In the genomic region with DNA sequence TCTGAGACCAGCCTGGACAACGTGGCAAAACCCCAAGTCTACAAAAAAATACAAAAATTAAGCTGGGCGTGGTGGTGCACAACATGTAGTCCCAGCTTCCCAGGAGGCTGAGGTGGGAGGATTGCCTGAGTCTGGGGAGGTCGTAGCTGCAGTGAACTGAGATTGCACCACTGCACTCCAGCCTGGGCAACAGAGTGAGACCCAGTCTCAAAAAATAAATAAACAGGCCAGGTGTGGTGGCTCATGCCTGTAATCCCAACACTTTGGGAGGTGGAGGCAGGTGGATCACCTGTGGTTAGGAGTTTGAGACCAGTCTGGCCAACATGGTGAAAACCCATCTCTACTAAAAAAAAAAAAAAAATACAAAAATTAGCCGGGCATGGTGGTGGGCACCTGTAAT, we compare ENCODE assay signal across 6 cellular contexts.
DNase-seq lines count a peak whose midpoint lies in the region; ATAC-seq, FAIRE-seq and TF ChIP-seq lines count a peak whose summit lies in the region.
"Not testable (repeated sequence)": the region's sequence is repeated elsewhere in the genome, so short reads cannot be mapped to it uniquely, and the experiment has no call there.

No MANE protein-coding gene starts in this region.

- not testable (repeated sequence) for H3K36me3 ChIP-seq in IMR-90 (ENCODE audit: control insufficient read depth, insufficient read depth, low read length); RWPE2 (ENCODE audit: low read depth); HepG2 (replicated peaks in 1 of 2; ENCODE audit: control insufficient read depth in 1 of 2, insufficient read depth in 2 of 2, low read length in 2 of 2); sigmoid colon; upper lobe of right lung

- H3K27me3 Mint-ChIP-seq in H9 (ENCODE audit: low read depth): not testable (repeated sequence)

- H3K79me2 ChIP-seq in H9 (ENCODE audit: insufficient read depth, low read length); HepG2 (ENCODE audit: insufficient read depth, low read length): not testable (repeated sequence)

- not testable (repeated sequence) for H3K36me3 Mint-ChIP-seq in H9 (ENCODE audit: insufficient read depth in 1 of 3, low read depth in 3 of 3)

- H2BK120ac ChIP-seq in H9 (ENCODE audit: low read depth, low read length, poor library complexity, severe bottlenecking); IMR-90 (ENCODE audit: low read depth, low read length): not testable (repeated sequence)

- H4K91ac ChIP-seq in H9 (ENCODE audit: insufficient read length, low read depth, low read length); IMR-90 (ENCODE audit: insufficient read depth, low read depth, low read length): not testable (repeated sequence)

- WGBS in H9 (ENCODE audit: extremely low coverage, insufficient read length, low lambda C conversion rate): no CpG with 5 or more reads among the region's 4 CpGs
- WGBS in IMR-90 (ENCODE audit: extremely low coverage in 2 of 2, insufficient read length in 1 of 2), 2 experiments: no CpG with 5 or more reads among the region's 4 CpGs
- 91% methylated on average over 4 of the region's 4 CpGs for WGBS in HepG2 (ENCODE audit: low lambda C conversion rate)
- WGBS in sigmoid colon, 2 donors: 83 to 85% methylated on average over 4 of the region's 4 CpGs

- not testable (repeated sequence) for H3K18ac ChIP-seq in H9 (ENCODE audit: insufficient read length, low read depth, low read length); IMR-90 (ENCODE audit: low read depth, low read length)

- H2AFZ ChIP-seq in H9 (ENCODE audit: low read length); IMR-90 (replicated peaks; ENCODE audit: low read length, poor library complexity); HepG2 (ENCODE audit: low read length): not testable (repeated sequence)

- not testable (repeated sequence) for H3K27ac Mint-ChIP-seq in H9

- H3K23ac ChIP-seq in H9 (ENCODE audit: insufficient read length, low read depth, low read length); IMR-90 (ENCODE audit: low read depth, low read length): not testable (repeated sequence)

- FAIRE-seq in HepG2 (lab: Jason Lieb, UNC): not testable (repeated sequence)

- not testable (repeated sequence) for TF ChIP-seq POLR2A in IMR-90 (IDR thresholded peaks at IDR 0.05; ENCODE audit: low read depth, low read length); HepG2 (IDR thresholded peaks at IDR 0.05; ENCODE audit: insufficient read depth in 1 of 2, low read depth in 2 of 2, low read length in 2 of 2); sigmoid colon (IDR thresholded peaks at IDR 0.05)

- H3K9me1 ChIP-seq in IMR-90 (ENCODE audit: insufficient read depth, low read length): not testable (repeated sequence)

- H3K56ac ChIP-seq in H9 (ENCODE audit: insufficient read length, low read depth, low read length); IMR-90 (ENCODE audit: extremely low read depth, insufficient read depth, low read length): not testable (repeated sequence)

- in situ Hi-C loops in IMR-90 (cut with MboI; ENCODE audit: low sequenced_read_pairs); HepG2 (cut with HindIII; ENCODE audit: extremely low pct_ligation_motif_present, low pct_unique_long_range_greater_than_20kb): not testable (repeated sequence)

- not testable (repeated sequence) for H3K27ac ChIP-seq in H9 (ENCODE audit: insufficient read length, low read depth, low read length); IMR-90 (ENCODE audit: insufficient read depth, low read length); HepG2 (ENCODE audit: extremely low read length, insufficient read depth, low read length); sigmoid colon; upper lobe of right lung
- peak overlapping the region; percentile 67 for H3K27ac ChIP-seq in RWPE2 (ENCODE audit: poor library complexity, severe bottlenecking)

- not testable (repeated sequence) for DNase-seq in H9; IMR-90; RWPE2 (ENCODE audit: low spot score); HepG2 (ENCODE audit: low spot score)
- DNase-seq in sigmoid colon (peak; percentile 41), upper lobe of right lung (peak; percentile 29)

- TF ChIP-seq EP300 in HepG2 (IDR thresholded peaks at IDR 0.05; ENCODE audit: low read depth in 2 of 2, low read length in 2 of 2); HepG2 (CRISPR knock-in tag; IDR thresholded peaks at IDR 0.05; ENCODE audit: borderline replicate concordance); sigmoid colon (IDR thresholded peaks at IDR 0.05): not testable (repeated sequence)

- intact Hi-C loops in IMR-90 (cut with micrococcal nuclease); HepG2 (cut with micrococcal nuclease; ENCODE audit: unreplicated experiment); sigmoid colon (cut with DNase I); upper lobe of right lung (cut with DNase I): not testable (repeated sequence)

- H3K9ac ChIP-seq in H9 (ENCODE audit: extremely low read depth, insufficient read length, low read length); IMR-90 (ENCODE audit: low read depth, low read length); HepG2 (ENCODE audit: insufficient read depth, low read depth, low read length): not testable (repeated sequence)

- TF ChIP-seq RAD21 in IMR-90 (IDR thresholded peaks at IDR 0.05; ENCODE audit: low read length); HepG2 (CRISPR knock-in tag; IDR thresholded peaks at IDR 0.05): not testable (repeated sequence)

- H4K5ac ChIP-seq in H9 (ENCODE audit: insufficient read length, low read depth, low read length); IMR-90 (ENCODE audit: low read depth, low read length): not testable (repeated sequence)

- H2AK9ac ChIP-seq in IMR-90 (replicated peaks; ENCODE audit: low read depth, low read length, poor library complexity): not testable (repeated sequence)

- CTCF ChIA-PET in IMR-90 (lab: Yijun Ruan, JAX): interaction anchor here (0.6 kb wide), 2 partner anchors 11 to 46 kb away, joined by 3 to 4 read pairs; no protein-coding TSS in a partner anchor
- CTCF ChIA-PET in HepG2 (lab: Yijun Ruan, JAX; ENCODE audit: low intra/inter-chr PET ratio, low total read pairs): not testable (repeated sequence)

- not testable (repeated sequence) for H3K9me3 Mint-ChIP-seq in H9

- not testable (repeated sequence) for H3K4ac ChIP-seq in H9 (ENCODE audit: low read depth, low read length); IMR-90 (ENCODE audit: low read depth, low read length)

- H3K4me3 ChIP-seq in IMR-90 (ENCODE audit: insufficient read depth, low read depth, low read length); RWPE2 (ENCODE audit: severe bottlenecking); HepG2 (replicated peaks in 1 of 3; ENCODE audit: insufficient read depth in 1 of 3, low read depth in 2 of 3, low read length in 3 of 3); sigmoid colon; upper lobe of right lung: not testable (repeated sequence)

- H2BK12ac ChIP-seq in H9 (ENCODE audit: insufficient read length, low read depth, low read length): not testable (repeated sequence)

- H3K4me1 Mint-ChIP-seq in H9: not testable (repeated sequence)

- POLR2A ChIA-PET in IMR-90 (lab: Charles Lee; ENCODE audit: unreplicated experiment); HepG2 (lab: Yijun Ruan, JAX): not testable (repeated sequence)

- not testable (repeated sequence) for H2BK5ac ChIP-seq in H9 (ENCODE audit: insufficient read length, low read length); IMR-90 (ENCODE audit: low read depth, low read length, poor library complexity, severe bottlenecking)

- H3K14ac ChIP-seq in H9 (ENCODE audit: insufficient read depth, low read length); IMR-90 (replicated peaks; ENCODE audit: low read depth, low read length): not testable (repeated sequence)

- H2BK20ac ChIP-seq in H9 (ENCODE audit: low read depth, low read length, poor library complexity, severe bottlenecking); IMR-90 (ENCODE audit: low read depth, low read length): not testable (repeated sequence)

- not testable (repeated sequence) for H3K4me1 ChIP-seq in H9 (ENCODE audit: insufficient read depth, low read length); IMR-90 (ENCODE audit: control insufficient read depth, insufficient read depth, low read length); upper lobe of right lung
- H3K4me1 ChIP-seq in RWPE2 (ENCODE audit: insufficient read depth, poor library complexity, severe bottlenecking): peaks cover 25% of the 10 kb centered on the region
- H3K4me1 ChIP-seq in HepG2 (ENCODE audit: insufficient read depth, low read length): peaks cover 40% of the 10 kb centered on the region
- peaks cover 0 to 31% (median 18%) of the 10 kb centered on the region in 4 donors for H3K4me1 ChIP-seq in sigmoid colon

- ATAC-seq in IMR-90 (ENCODE audit: low read depth); RWPE2 (ENCODE audit: low read depth); HepG2; upper lobe of right lung: not testable (repeated sequence)

- not testable (repeated sequence) for H3K4me2 ChIP-seq in H9 (ENCODE audit: insufficient read depth, insufficient read length, low read length); IMR-90 (ENCODE audit: low read depth, low read length); HepG2 (ENCODE audit: low read depth, low read length)

- not testable (repeated sequence) for H3K9me3 ChIP-seq in H9 (ENCODE audit: control insufficient read depth, low read depth, low read length); IMR-90 (ENCODE audit: control insufficient read depth, insufficient read depth, low read length); RWPE2 (ENCODE audit: severe bottlenecking); HepG2 (ENCODE audit: low read length); sigmoid colon; upper lobe of right lung

- not testable (repeated sequence) for H3T11ph ChIP-seq in H9 (ENCODE audit: low read length)

- H4K8ac ChIP-seq in H9 (replicated peaks; ENCODE audit: insufficient read length, low read depth, low read length); IMR-90 (ENCODE audit: low read depth in 2 of 2, low read length in 2 of 2): not testable (repeated sequence)

- H2BK15ac ChIP-seq in H9 (ENCODE audit: low read depth, low read length) (peak overlapping the region; percentile 12; the same call in 1 of the 2 replicates), IMR-90 (ENCODE audit: low read depth, low read length) (0 out of 3 replicates have a peak overlapping the region, but pooled peaks have one; percentile 21)

- H3K27me3 ChIP-seq in H9 (ENCODE audit: insufficient read depth, low read length); IMR-90 (ENCODE audit: control insufficient read depth, insufficient read depth, low read length); RWPE2 (ENCODE audit: insufficient read depth, poor library complexity, severe bottlenecking); HepG2 (ENCODE audit: control insufficient read depth in 1 of 2, insufficient read depth in 2 of 2, low read length in 2 of 2); sigmoid colon; upper lobe of right lung: not testable (repeated sequence)

- TF ChIP-seq CTCF in H9 (conservative IDR thresholded peaks at IDR 0.05); IMR-90 (conservative IDR thresholded peaks at IDR 0.05; ENCODE audit: low read depth, low read length); RWPE2 (IDR thresholded peaks at IDR 0.05; ENCODE audit: poor library complexity, severe bottlenecking); HepG2 (CRISPR knock-in tag; IDR thresholded peaks at IDR 0.05); sigmoid colon (IDR thresholded peaks at IDR 0.05); upper lobe of right lung (IDR thresholded peaks at IDR 0.05): not testable (repeated sequence)

- H2AK5ac ChIP-seq in H9 (ENCODE audit: insufficient read length, low read length); IMR-90 (ENCODE audit: low read depth, low read length): not testable (repeated sequence)

- not testable (repeated sequence) for H3K4me3 Mint-ChIP-seq in H9

- not testable (repeated sequence) for BruUV-seq in IMR-90 (replicated peaks; lab: Mats Ljungman, UMichigan); HepG2 (replicated peaks; lab: Mats Ljungman, UMichigan)

- not testable (repeated sequence) for H3K23me2 ChIP-seq in H9 (ENCODE audit: insufficient read length, low read depth, low read length, poor library complexity, severe bottlenecking)

- H3K79me1 ChIP-seq in H9 (ENCODE audit: insufficient read depth, low read depth, low read length, poor library complexity, severe bottlenecking); IMR-90 (ENCODE audit: low read depth in 1 of 2, low read length in 2 of 2): not testable (repeated sequence)

- H4K20me1 ChIP-seq in H9 (ENCODE audit: control insufficient read depth, insufficient read depth, insufficient read length); HepG2 (ENCODE audit: insufficient read depth, low read length): not testable (repeated sequence)
- H4K20me1 ChIP-seq in IMR-90 (ENCODE audit: insufficient read depth, low read length): peaks cover 20% of the 10 kb centered on the region

- dilution Hi-C loops in IMR-90 (cut with HindIII; ENCODE audit: low sequenced_read_pairs, unreplicated experiment): not testable (repeated sequence)
